Comparison of ENCODE assay signal across 1 cellular context in genomic region chr1:30718636-30719405, GRCh38.
A peak's percentile ranks its signal among the peaks of the same experiment; 100 is the strongest.
TF ChIP-seq lines count a peak whose summit lies in the region.

No MANE protein-coding gene starts in this region.

TF ChIP-seq in HepG2, 621 proteins besides CTCF, POLR2A, EP300 and RAD21 (continued from another document and continues in another):
- TF ChIP-seq ZNF225 (CRISPR knock-in tag; IDR thresholded peaks at IDR 0.05): peak; percentile 70; the same call in 1 of the 2 replicates
- no peak for TF ChIP-seq MATR3 (CRISPR knock-in tag; IDR thresholded peaks at IDR 0.05)
- no peak for TF ChIP-seq ZNF468 (CRISPR knock-in tag; IDR thresholded peaks at IDR 0.05)
- TF ChIP-seq ARNT2 (CRISPR knock-in tag; IDR thresholded peaks at IDR 0.05; ENCODE audit: low read depth): peak; percentile 64; the same call in 1 of the 2 replicates
- TF ChIP-seq, protein P1, sequence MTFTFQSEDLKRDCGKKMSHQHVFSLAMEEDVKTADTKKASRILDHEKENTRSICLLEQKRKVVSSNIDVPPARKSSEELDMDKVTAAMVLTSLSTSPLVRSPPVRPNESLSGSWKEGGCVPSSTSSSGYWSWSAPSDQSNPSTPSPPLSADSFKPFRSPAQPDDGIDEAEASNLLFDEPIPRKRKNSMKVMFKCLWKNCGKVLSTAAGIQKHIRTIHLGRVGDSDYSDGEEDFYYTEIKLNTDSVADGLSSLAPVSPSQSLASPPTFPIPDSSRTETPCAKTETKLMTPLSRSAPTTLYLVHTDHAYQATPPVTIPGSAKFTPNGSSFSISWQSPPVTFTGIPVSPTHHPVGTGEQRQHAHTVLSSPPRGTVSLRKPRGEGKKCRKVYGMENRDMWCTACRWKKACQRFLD (CRISPR knock-in tag; IDR thresholded peaks at IDR 0.05; ENCODE audit: borderline replicate concordance): peak; percentile 71
- TF ChIP-seq MYC (CRISPR knock-in tag; IDR thresholded peaks at IDR 0.05; ENCODE audit: borderline replicate concordance): peak; percentile 82
- no peak for TF ChIP-seq KAT2B (IDR thresholded peaks at IDR 0.05; ENCODE audit: borderline replicate concordance, low read depth, low read length)
- no peak for TF ChIP-seq IRF1 (CRISPR knock-in tag; IDR thresholded peaks at IDR 0.05; ENCODE audit: low read depth)
- TF ChIP-seq PHF20 (CRISPR knock-in tag; IDR thresholded peaks at IDR 0.05): peak; percentile 66; the same call in 1 of the 2 replicates
- peak; percentile 70 for TF ChIP-seq ZNF274 (CRISPR knock-in tag; IDR thresholded peaks at IDR 0.05)
- TF ChIP-seq RARG (CRISPR knock-in tag; IDR thresholded peaks at IDR 0.05; ENCODE audit: low read depth): peak; percentile 58; the same call in 1 of the 2 replicates
- peak; percentile 93; the same call in 1 of the 2 replicates for TF ChIP-seq SATB2 (CRISPR knock-in tag; IDR thresholded peaks at IDR 0.05)
- TF ChIP-seq, protein P2, sequence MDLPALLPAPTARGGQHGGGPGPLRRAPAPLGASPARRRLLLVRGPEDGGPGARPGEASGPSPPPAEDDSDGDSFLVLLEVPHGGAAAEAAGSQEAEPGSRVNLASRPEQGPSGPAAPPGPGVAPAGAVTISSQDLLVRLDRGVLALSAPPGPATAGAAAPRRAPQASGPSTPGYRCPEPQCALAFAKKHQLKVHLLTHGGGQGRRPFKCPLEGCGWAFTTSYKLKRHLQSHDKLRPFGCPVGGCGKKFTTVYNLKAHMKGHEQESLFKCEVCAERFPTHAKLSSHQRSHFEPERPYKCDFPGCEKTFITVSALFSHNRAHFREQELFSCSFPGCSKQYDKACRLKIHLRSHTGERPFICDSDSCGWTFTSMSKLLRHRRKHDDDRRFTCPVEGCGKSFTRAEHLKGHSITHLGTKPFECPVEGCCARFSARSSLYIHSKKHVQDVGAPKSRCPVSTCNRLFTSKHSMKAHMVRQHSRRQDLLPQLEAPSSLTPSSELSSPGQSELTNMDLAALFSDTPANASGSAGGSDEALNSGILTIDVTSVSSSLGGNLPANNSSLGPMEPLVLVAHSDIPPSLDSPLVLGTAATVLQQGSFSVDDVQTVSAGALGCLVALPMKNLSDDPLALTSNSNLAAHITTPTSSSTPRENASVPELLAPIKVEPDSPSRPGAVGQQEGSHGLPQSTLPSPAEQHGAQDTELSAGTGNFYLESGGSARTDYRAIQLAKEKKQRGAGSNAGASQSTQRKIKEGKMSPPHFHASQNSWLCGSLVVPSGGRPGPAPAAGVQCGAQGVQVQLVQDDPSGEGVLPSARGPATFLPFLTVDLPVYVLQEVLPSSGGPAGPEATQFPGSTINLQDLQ (CRISPR knock-in tag; IDR thresholded peaks at IDR 0.05): 0 out of 2 replicates have a peak, but pooled peaks have one; percentile 56
- TF ChIP-seq ZBTB38 (CRISPR knock-in tag; IDR thresholded peaks at IDR 0.05): peak; percentile 31; the same call in 1 of the 2 replicates
- TF ChIP-seq THYN1 (CRISPR knock-in tag; IDR thresholded peaks at IDR 0.05; ENCODE audit: borderline replicate concordance, low read depth): no peak
- TF ChIP-seq, protein P3, sequence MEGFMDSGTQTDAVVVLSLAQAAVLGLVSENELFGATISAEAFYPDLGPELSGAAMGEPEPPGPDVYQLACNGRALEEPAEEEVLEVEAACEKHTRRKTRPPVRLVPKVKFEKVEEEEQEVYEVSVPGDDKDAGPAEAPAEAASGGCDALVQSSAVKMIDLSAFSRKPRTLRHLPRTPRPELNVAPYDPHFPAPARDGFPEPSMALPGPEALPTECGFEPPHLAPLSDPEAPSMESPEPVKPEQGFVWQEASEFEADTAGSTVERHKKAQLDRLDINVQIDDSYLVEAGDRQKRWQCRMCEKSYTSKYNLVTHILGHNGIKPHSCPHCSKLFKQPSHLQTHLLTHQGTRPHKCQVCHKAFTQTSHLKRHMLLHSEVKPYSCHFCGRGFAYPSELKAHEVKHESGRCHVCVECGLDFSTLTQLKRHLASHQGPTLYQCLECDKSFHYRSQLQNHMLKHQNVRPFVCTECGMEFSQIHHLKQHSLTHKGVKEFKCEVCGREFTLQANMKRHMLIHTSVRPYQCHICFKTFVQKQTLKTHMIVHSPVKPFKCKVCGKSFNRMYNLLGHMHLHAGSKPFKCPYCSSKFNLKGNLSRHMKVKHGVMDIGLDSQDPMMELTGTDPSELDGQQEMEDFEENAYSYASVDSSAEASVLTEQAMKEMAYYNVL (CRISPR knock-in tag; IDR thresholded peaks at IDR 0.05; ENCODE audit: borderline replicate concordance): peak; percentile 62; the same call in 1 of the 2 replicates
- no peak for TF ChIP-seq TBP (CRISPR knock-in tag; IDR thresholded peaks at IDR 0.05)
- TF ChIP-seq AGO2 (optimal IDR thresholded peaks at IDR 0.05; ENCODE audit: low read depth, low read length): peak; percentile 46
- TF ChIP-seq, protein P4, sequence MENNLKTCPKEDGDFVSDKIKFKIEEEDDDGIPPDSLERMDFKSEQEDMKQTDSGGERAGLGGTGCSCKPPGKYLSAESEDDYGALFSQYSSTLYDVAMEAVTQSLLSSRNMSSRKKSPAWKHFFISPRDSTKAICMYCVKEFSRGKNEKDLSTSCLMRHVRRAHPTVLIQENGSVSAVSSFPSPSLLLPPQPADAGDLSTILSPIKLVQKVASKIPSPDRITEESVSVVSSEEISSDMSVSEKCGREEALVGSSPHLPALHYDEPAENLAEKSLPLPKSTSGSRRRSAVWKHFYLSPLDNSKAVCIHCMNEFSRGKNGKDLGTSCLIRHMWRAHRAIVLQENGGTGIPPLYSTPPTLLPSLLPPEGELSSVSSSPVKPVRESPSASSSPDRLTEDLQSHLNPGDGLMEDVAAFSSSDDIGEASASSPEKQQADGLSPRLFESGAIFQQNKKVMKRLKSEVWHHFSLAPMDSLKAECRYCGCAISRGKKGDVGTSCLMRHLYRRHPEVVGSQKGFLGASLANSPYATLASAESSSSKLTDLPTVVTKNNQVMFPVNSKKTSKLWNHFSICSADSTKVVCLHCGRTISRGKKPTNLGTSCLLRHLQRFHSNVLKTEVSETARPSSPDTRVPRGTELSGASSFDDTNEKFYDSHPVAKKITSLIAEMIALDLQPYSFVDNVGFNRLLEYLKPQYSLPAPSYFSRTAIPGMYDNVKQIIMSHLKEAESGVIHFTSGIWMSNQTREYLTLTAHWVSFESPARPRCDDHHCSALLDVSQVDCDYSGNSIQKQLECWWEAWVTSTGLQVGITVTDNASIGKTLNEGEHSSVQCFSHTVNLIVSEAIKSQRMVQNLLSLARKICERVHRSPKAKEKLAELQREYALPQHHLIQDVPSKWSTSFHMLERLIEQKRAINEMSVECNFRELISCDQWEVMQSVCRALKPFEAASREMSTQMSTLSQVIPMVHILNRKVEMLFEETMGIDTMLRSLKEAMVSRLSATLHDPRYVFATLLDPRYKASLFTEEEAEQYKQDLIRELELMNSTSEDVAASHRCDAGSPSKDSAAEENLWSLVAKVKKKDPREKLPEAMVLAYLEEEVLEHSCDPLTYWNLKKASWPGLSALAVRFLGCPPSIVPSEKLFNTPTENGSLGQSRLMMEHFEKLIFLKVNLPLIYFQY (CRISPR knock-in tag; IDR thresholded peaks at IDR 0.05; ENCODE audit: borderline replicate concordance): no peak
- TF ChIP-seq, protein P5, sequence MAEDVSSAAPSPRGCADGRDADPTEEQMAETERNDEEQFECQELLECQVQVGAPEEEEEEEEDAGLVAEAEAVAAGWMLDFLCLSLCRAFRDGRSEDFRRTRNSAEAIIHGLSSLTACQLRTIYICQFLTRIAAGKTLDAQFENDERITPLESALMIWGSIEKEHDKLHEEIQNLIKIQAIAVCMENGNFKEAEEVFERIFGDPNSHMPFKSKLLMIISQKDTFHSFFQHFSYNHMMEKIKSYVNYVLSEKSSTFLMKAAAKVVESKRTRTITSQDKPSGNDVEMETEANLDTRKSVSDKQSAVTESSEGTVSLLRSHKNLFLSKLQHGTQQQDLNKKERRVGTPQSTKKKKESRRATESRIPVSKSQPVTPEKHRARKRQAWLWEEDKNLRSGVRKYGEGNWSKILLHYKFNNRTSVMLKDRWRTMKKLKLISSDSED (CRISPR knock-in tag; IDR thresholded peaks at IDR 0.05): peak; percentile 81; the same call in 1 of the 2 replicates
- no peak for TF ChIP-seq FIP1L1 (IDR thresholded peaks at IDR 0.05; ENCODE audit: borderline replicate concordance, insufficient read depth, low read depth, low read length)
- TF ChIP-seq XRCC5 (optimal IDR thresholded peaks at IDR 0.05; ENCODE audit: low read length): no peak
- TF ChIP-seq ZNF577 (CRISPR knock-in tag; IDR thresholded peaks at IDR 0.05; ENCODE audit: borderline replicate concordance, low read depth): 0 out of 2 replicates have a peak, but pooled peaks have one; percentile 42
- TF ChIP-seq ZNF724P (CRISPR knock-in tag; IDR thresholded peaks at IDR 0.05; ENCODE audit: borderline replicate concordance): no peak; the same call in 1 of the 2 replicates
- TF ChIP-seq HOXA9 (CRISPR knock-in tag; IDR thresholded peaks at IDR 0.05; ENCODE audit: borderline replicate concordance): no peak
- peak; percentile 74; the same call in 1 of the 2 replicates for TF ChIP-seq DNMT3B (CRISPR knock-in tag; conservative IDR thresholded peaks at IDR 0.05)
- no peak for TF ChIP-seq CENPX (CRISPR knock-in tag; IDR thresholded peaks at IDR 0.05)
- peak; percentile 44; the same call in 1 of the 3 replicates for TF ChIP-seq MXI1 (IDR thresholded peaks at IDR 0.05; ENCODE audit: borderline replicate concordance, low read depth, low read length)
- no peak for TF ChIP-seq DPF2 (CRISPR knock-in tag; IDR thresholded peaks at IDR 0.05; ENCODE audit: borderline replicate concordance, low read depth)
- peak; percentile 63 for TF ChIP-seq HNRNPLL (IDR thresholded peaks at IDR 0.05; ENCODE audit: low read depth, low read length, poor library complexity, severe bottlenecking)
- TF ChIP-seq NFYC (CRISPR knock-in tag; IDR thresholded peaks at IDR 0.05): no peak
- TF ChIP-seq HOXA5 (CRISPR knock-in tag; IDR thresholded peaks at IDR 0.05): peak; percentile 67
- TF ChIP-seq CREM (IDR thresholded peaks at IDR 0.05): no peak
- no peak for TF ChIP-seq CREM (CRISPR knock-in tag; IDR thresholded peaks at IDR 0.05)
- no peak for TF ChIP-seq RFX1 (IDR thresholded peaks at IDR 0.05)
- TF ChIP-seq KDM1A (CRISPR knock-in tag; IDR thresholded peaks at IDR 0.05): peak; percentile 48; the same call in 1 of the 2 replicates
- TF ChIP-seq ZNF3 (CRISPR knock-in tag; IDR thresholded peaks at IDR 0.05): no peak
- TF ChIP-seq USF2 (IDR thresholded peaks at IDR 0.05; ENCODE audit: low read depth, low read length): no peak
- TF ChIP-seq USF2 (CRISPR knock-in tag; IDR thresholded peaks at IDR 0.05; ENCODE audit: borderline replicate concordance): no peak
- TF ChIP-seq, protein P6, sequence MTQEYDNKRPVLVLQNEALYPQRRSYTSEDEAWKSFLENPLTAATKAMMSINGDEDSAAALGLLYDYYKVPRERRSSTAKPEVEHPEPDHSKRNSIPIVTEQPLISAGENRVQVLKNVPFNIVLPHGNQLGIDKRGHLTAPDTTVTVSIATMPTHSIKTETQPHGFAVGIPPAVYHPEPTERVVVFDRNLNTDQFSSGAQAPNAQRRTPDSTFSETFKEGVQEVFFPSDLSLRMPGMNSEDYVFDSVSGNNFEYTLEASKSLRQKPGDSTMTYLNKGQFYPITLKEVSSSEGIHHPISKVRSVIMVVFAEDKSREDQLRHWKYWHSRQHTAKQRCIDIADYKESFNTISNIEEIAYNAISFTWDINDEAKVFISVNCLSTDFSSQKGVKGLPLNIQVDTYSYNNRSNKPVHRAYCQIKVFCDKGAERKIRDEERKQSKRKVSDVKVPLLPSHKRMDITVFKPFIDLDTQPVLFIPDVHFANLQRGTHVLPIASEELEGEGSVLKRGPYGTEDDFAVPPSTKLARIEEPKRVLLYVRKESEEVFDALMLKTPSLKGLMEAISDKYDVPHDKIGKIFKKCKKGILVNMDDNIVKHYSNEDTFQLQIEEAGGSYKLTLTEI (CRISPR knock-in tag; conservative IDR thresholded peaks at IDR 0.05): no peak
- TF ChIP-seq, protein P7, sequence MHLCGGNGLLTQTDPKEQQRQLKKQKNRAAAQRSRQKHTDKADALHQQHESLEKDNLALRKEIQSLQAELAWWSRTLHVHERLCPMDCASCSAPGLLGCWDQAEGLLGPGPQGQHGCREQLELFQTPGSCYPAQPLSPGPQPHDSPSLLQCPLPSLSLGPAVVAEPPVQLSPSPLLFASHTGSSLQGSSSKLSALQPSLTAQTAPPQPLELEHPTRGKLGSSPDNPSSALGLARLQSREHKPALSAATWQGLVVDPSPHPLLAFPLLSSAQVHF (CRISPR knock-in tag; IDR thresholded peaks at IDR 0.05): peak; percentile 74; the same call in 1 of the 2 replicates
- TF ChIP-seq ZFX (CRISPR knock-in tag; IDR thresholded peaks at IDR 0.05; ENCODE audit: low read depth): peak; percentile 90
- no peak for TF ChIP-seq ZNF30 (CRISPR knock-in tag; IDR thresholded peaks at IDR 0.05)
- TF ChIP-seq MYNN (CRISPR knock-in tag; IDR thresholded peaks at IDR 0.05; ENCODE audit: low read depth): no peak
- no peak; the same call in 1 of the 2 replicates for TF ChIP-seq SIN3A (IDR thresholded peaks at IDR 0.05; ENCODE audit: borderline replicate concordance, low read depth, low read length)
- TF ChIP-seq FOXA1 (IDR thresholded peaks at IDR 0.05): no peak
- peak; percentile 39; the same call in 1 of the 2 replicates for TF ChIP-seq FOXA1 (CRISPR knock-in tag; IDR thresholded peaks at IDR 0.05)
- TF ChIP-seq ZNF543 (CRISPR knock-in tag; IDR thresholded peaks at IDR 0.05): peak; percentile 87; the same call in 1 of the 2 replicates
